ENCODE assay signal across 8 cellular contexts in genomic region chr9:19946446-19947109, GRCh38.
DNase-seq lines count a peak whose midpoint lies in the region; ATAC-seq and TF ChIP-seq lines count a peak whose summit lies in the region.

No MANE protein-coding gene starts in this region.

- H3K4me2 ChIP-seq in GM23338 (no peak overlapping the region), OCI-LY7 (ENCODE audit: low read length) (no peak overlapping the region)

- H3K36me3 ChIP-seq in GM23338 (ENCODE audit: insufficient read depth): no peaks in the 10 kb centered on the region
- no peaks in the 10 kb centered on the region for H3K36me3 ChIP-seq in OCI-LY7 (ENCODE audit: insufficient read depth, low read length)
- no peaks in the 10 kb centered on the region for H3K36me3 ChIP-seq in suprapubic skin
- H3K36me3 ChIP-seq in aorta (ENCODE audit: control insufficient read depth in 1 of 2, insufficient read depth in 2 of 2, low read length in 1 of 2): no peaks in the 10 kb centered on the region

- no peak for TF ChIP-seq POLR2A in suprapubic skin (IDR thresholded peaks at IDR 0.05)

- H2AFZ ChIP-seq in GM23338 (peak overlapping the region; percentile 1; the same call in 1 of the 2 replicates), OCI-LY7 (ENCODE audit: low read length) (no peak overlapping the region)

- no peak for TF ChIP-seq EP300 in suprapubic skin (IDR thresholded peaks at IDR 0.05)

- H3K9me2 ChIP-seq in GM23338 (ENCODE audit: insufficient read depth): no peaks in the 10 kb centered on the region
- no peaks in the 10 kb centered on the region for H3K9me2 ChIP-seq in OCI-LY7 (ENCODE audit: insufficient read depth, low read length)

- no peaks in the 10 kb centered on the region for H3F3A ChIP-seq in GM23338 (replicated peaks; ENCODE audit: low read depth)

- H3K9me3 ChIP-seq in OCI-LY7 (ENCODE audit: low read length) (no peaks in the 10 kb centered on the region), suprapubic skin (no peaks in the 10 kb centered on the region), aorta (ENCODE audit: control insufficient read depth, low read length) (no peaks in the 10 kb centered on the region)

- no peak overlapping the region for H3K27ac ChIP-seq in GM23338 (ENCODE audit: low read depth)
- no peak overlapping the region for H3K27ac ChIP-seq in OCI-LY7 (ENCODE audit: low read depth, low read length, poor library complexity, severe bottlenecking)
- H3K27ac ChIP-seq in suprapubic skin: no peak overlapping the region
- H3K27ac ChIP-seq in aorta (ENCODE audit: low read depth in 1 of 2, low read length in 2 of 2): no peak overlapping the region

- H3K27ac Mint-ChIP-seq in GM23338: no peak overlapping the region
- H3K27ac Mint-ChIP-seq in activated naive CD8-positive, alpha-beta T cell treated with anti-CD3 and anti-CD28 coated beads, Interleukin-2, amount 50 U/mL, for 24 hours: no peak overlapping the region

- no peak overlapping the region for H3K4me3 ChIP-seq in GM23338
- no peak overlapping the region for H3K4me3 ChIP-seq in OCI-LY7 (ENCODE audit: low read depth, low read length, poor library complexity, severe bottlenecking)
- no peak overlapping the region for H3K4me3 ChIP-seq in suprapubic skin
- no peak overlapping the region for H3K4me3 ChIP-seq in aorta (ENCODE audit: low read length in 2 of 2)

- peak; percentile 27 for DNase-seq in EH (ENCODE audit: low read depth)
- DNase-seq in GM23338 (ENCODE audit: low spot score): peak; percentile 60
- DNase-seq in OCI-LY7 (ENCODE audit: low spot score): peak; percentile 11
- DNase-seq in iris pigment epithelial cell (ENCODE audit: low read depth): peak; percentile 43
- no peak for DNase-seq in suprapubic skin (ENCODE audit: low spot score in 2 of 2)
- DNase-seq in activated naive CD8-positive, alpha-beta T cell treated with anti-CD3 and anti-CD28 coated beads, Interleukin-2, amount 50 U/mL, for 24 hours: no peak
- no peak for DNase-seq in aorta

- peaks cover 7% of the 10 kb centered on the region; the same call in 1 of the 3 replicates for H3K4me1 Mint-ChIP-seq in GM23338
- no peaks in the 10 kb centered on the region for H3K4me1 Mint-ChIP-seq in activated naive CD8-positive, alpha-beta T cell treated with anti-CD3 and anti-CD28 coated beads, Interleukin-2, amount 50 U/mL, for 24 hours

- POLR2A ChIA-PET in OCI-LY7 (lab: Charles Lee): no interaction called here

- ATAC-seq in GM23338: peak; percentile 90
- ATAC-seq in GM18519 (IDR thresholded peaks at IDR 0.05; ENCODE audit: low FRiP score, unreplicated experiment): no peak
- ATAC-seq in activated naive CD8-positive, alpha-beta T cell treated with anti-CD3 and anti-CD28 coated beads, Interleukin-2, amount 50 U/mL, for 24 hours: no peak
- ATAC-seq in aorta (ENCODE audit: low FRiP score): no peak

- no peaks in the 10 kb centered on the region for H3K36me3 Mint-ChIP-seq in GM23338 (ENCODE audit: low read depth)
- H3K36me3 Mint-ChIP-seq in activated naive CD8-positive, alpha-beta T cell treated with anti-CD3 and anti-CD28 coated beads, Interleukin-2, amount 50 U/mL, for 24 hours (ENCODE audit: low read depth): no peaks in the 10 kb centered on the region

- CTCF ChIA-PET in OCI-LY7 (lab: Charles Lee; ENCODE audit: unreplicated experiment): no interaction called here

- BruUV-seq in OCI-LY7 (replicated peaks; lab: Mats Ljungman, UMichigan): no TSS peak

- H3K27me3 Mint-ChIP-seq in GM23338 (ENCODE audit: insufficient read depth, low read depth, poor library complexity): no peaks in the 10 kb centered on the region
- peaks cover 8% of the 10 kb centered on the region for H3K27me3 Mint-ChIP-seq in activated naive CD8-positive, alpha-beta T cell treated with anti-CD3 and anti-CD28 coated beads, Interleukin-2, amount 50 U/mL, for 24 hours

- H3K4me1 ChIP-seq in GM23338 (ENCODE audit: insufficient read depth) (no peaks in the 10 kb centered on the region), OCI-LY7 (ENCODE audit: insufficient read depth, low read length, poor library complexity, severe bottlenecking) (no peaks in the 10 kb centered on the region), suprapubic skin (no peaks in the 10 kb centered on the region), aorta (ENCODE audit: control insufficient read depth in 1 of 2, insufficient read depth in 2 of 2, low read length in 2 of 2) (no peaks in the 10 kb centered on the region)

- intact Hi-C loops in OCI-LY7 (cut with micrococcal nuclease; ENCODE audit: unreplicated experiment): no loop called here
- intact Hi-C loops in aorta (cut with DNase I): no loop called here

- peak; percentile 56 to 74 for TF ChIP-seq CTCF in GM23338 (conservative IDR thresholded peaks at IDR 0.05; ENCODE audit: low read depth in 2 of 2)
- peak; percentile 62 for TF ChIP-seq CTCF in OCI-LY7 (conservative IDR thresholded peaks at IDR 0.05; ENCODE audit: low read length)
- TF ChIP-seq CTCF in suprapubic skin (IDR thresholded peaks at IDR 0.05): no peak

- H3K27me3 ChIP-seq in GM23338 (ENCODE audit: insufficient read depth) (no peaks in the 10 kb centered on the region), suprapubic skin (no peaks in the 10 kb centered on the region), aorta (ENCODE audit: control insufficient read depth in 1 of 2, insufficient read depth in 2 of 2, low read length in 1 of 2) (no peaks in the 10 kb centered on the region)

- WGBS in suprapubic skin: 80% methylated on average over 4 of the region's 4 CpGs
- 20 to 26% methylated on average over 4 of the region's 4 CpGs for WGBS in aorta, 2 donors

- H4K20me1 ChIP-seq in GM23338 (replicated peaks; ENCODE audit: insufficient read depth) (no peaks in the 10 kb centered on the region), OCI-LY7 (ENCODE audit: insufficient read depth, low read length) (no peaks in the 10 kb centered on the region)

- H3K79me2 ChIP-seq in GM23338 (replicated peaks; ENCODE audit: insufficient read depth) (no peaks in the 10 kb centered on the region), OCI-LY7 (ENCODE audit: insufficient read depth, low read depth, low read length) (no peaks in the 10 kb centered on the region)

- H3K9me3 Mint-ChIP-seq in GM23338: no peaks in the 10 kb centered on the region
- H3K9me3 Mint-ChIP-seq in activated naive CD8-positive, alpha-beta T cell treated with anti-CD3 and anti-CD28 coated beads, Interleukin-2, amount 50 U/mL, for 24 hours: no peaks in the 10 kb centered on the region

- H3K4me3 Mint-ChIP-seq in GM23338: no peak overlapping the region
- no peak overlapping the region for H3K4me3 Mint-ChIP-seq in activated naive CD8-positive, alpha-beta T cell treated with anti-CD3 and anti-CD28 coated beads, Interleukin-2, amount 50 U/mL, for 24 hours

TF ChIP-seq in GM23338, 12 proteins besides CTCF, POLR2A, EP300 and RAD21 (continues in another document):
- TF ChIP-seq ZNF114 (CRISPR knock-in tag; IDR thresholded peaks at IDR 0.05): no peak
- TF ChIP-seq ZNF331 (CRISPR knock-in tag; IDR thresholded peaks at IDR 0.05; ENCODE audit: low read depth): no peak
- TF ChIP-seq REST (IDR thresholded peaks at IDR 0.05; ENCODE audit: unreplicated experiment): no peak
- no peak for TF ChIP-seq EZH2phosphoT487 (IDR thresholded peaks at IDR 0.05; ENCODE audit: unreplicated experiment)
- TF ChIP-seq CREB1 (CRISPR knock-in tag; IDR thresholded peaks at IDR 0.05; ENCODE audit: low read depth): no peak
- TF ChIP-seq NANOG (IDR thresholded peaks at IDR 0.05; ENCODE audit: borderline replicate concordance): no peak
- TF ChIP-seq POLR2AphosphoS5 (IDR thresholded peaks at IDR 0.05; ENCODE audit: low read depth): no peak
- no peak for TF ChIP-seq STAT1 (IDR thresholded peaks at IDR 0.05; ENCODE audit: unreplicated experiment)

Comparison
In these comparisons a context has a peak if more than half of its experiments do, and no peak if none do; other contexts are left out.
1. DNase-seq: peak in EH (single experiment), GM23338 (single experiment), OCI-LY7 (single experiment) and iris pigment epithelial cell (single experiment); none in suprapubic skin (0 of 2), activated naive CD8-positive, alpha-beta T cell treated with anti-CD3 and anti-CD28 coated beads, Interleukin-2, amount 50 U/mL, for 24 hours (single experiment) and aorta (0 of 2).
2. CTCF ChIP-seq: peak in GM23338 (2 of 2) and OCI-LY7 (single experiment); none in suprapubic skin (0 of 2).